Comparison of ENCODE assay signal across 16 cellular contexts in the genomic region with DNA sequence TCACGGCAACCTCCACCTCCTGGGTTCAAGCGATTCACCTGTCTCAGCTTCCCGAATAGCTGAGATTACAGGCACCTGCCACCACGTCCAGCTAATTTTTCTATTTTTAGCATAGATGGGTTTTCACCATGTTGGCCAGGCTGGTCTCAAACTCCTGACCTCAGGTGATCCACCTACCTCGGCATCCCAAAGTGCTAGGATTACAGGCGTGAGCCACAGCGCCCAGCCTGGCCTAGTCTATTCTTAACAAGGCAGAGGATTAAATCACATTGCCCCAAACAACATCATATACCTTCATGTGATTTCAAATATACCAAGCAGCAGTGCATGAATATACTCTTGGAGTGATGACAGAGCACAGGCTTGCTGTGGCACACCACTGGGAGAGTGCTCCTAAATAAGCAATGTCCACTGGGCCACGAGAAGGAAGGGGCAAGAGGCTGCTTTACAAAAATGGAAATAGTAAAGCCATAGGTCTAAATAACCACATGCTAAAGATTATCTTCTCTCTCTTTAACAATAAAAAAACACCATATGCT.
DNase-seq lines count a peak whose midpoint lies in the region; ATAC-seq and TF ChIP-seq lines count a peak whose summit lies in the region.
"Had no signal": no experiment of that assay in that cellular context is flagged by ENCODE, and none has a peak within 500 bp of the region (broad histone marks: within the 10 kb centered on the region; RNA-seq: fewer than 3 reads in every experiment).

No MANE protein-coding gene starts in this region.

- POLR2A ChIA-PET in T-cell (lab: Charles Lee) = interaction anchor here (0.6 to 1.1 kb wide), 2 partner anchors 12 to 80 kb away, joined by 3 read pairs; no protein-coding TSS in a partner anchor

- H3K27ac ChIP-seq in gastroesophageal sphincter = peak overlapping the region; percentile 86 to 98 (median 91)
- peak overlapping the region; percentile 88 for H3K27ac ChIP-seq in suprapubic skin
- H3K27ac ChIP-seq in ovary = peak overlapping the region in 1 of 2 donors; percentile 83
- H3K27ac ChIP-seq: brain microvascular endothelial cell, foreskin keratinocyte had no signal

- 88 to 91% methylated on average over 4 to 8 of the region's 8 CpGs for WGBS in gastroesophageal sphincter (ENCODE audit: low coverage in 1 of 2), 2 donors
- WGBS in suprapubic skin = 95% methylated on average over 8 of the region's 8 CpGs
- WGBS in ovary, 3 donors = 93 to 95% (median 95%) methylated on average over 8 of the region's 8 CpGs

- CTCF ChIA-PET in T-cell (lab: Charles Lee) = interaction anchor here in 1 of 2 donors (1.7 to 3.8 kb wide), 3 partner anchors 35 to 147 kb away, joined by 5 to 32 read pairs (median 14); partner anchors contain the start of gene ARMC12

- H3K4me3 ChIP-seq in gastroesophageal sphincter = no peak overlapping the region
- H3K4me3 ChIP-seq in suprapubic skin = no peak overlapping the region
- no peak overlapping the region for H3K4me3 ChIP-seq in ovary
- H3K4me3 ChIP-seq: A549, upper lobe of right lung had no signal

- TF ChIP-seq EP300 in gastroesophageal sphincter (IDR thresholded peaks at IDR 0.05) (no peak), suprapubic skin (IDR thresholded peaks at IDR 0.05) (no peak), ovary (IDR thresholded peaks at IDR 0.05) (no peak)

- intact Hi-C loops in ovary (cut with DNase I) = loop anchor here in 2 of 4 donors (2.0 to 10.0 kb wide), 3 partner anchors 64 to 144 kb away; partner anchors contain the start of gene FKBP5 (in 1 of the 2)

- no peak for TF ChIP-seq CTCF in gastroesophageal sphincter (IDR thresholded peaks at IDR 0.05)
- no peak for TF ChIP-seq CTCF in suprapubic skin (IDR thresholded peaks at IDR 0.05)
- no peak for TF ChIP-seq CTCF in ovary (IDR thresholded peaks at IDR 0.05)

- peak overlapping the region; percentile 86 for H3K27ac Mint-ChIP-seq in activated T-cell treated with anti-CD3 and anti-CD28 coated beads, Interleukin-2, amount 50 U/mL, for 24 hours
- H3K27ac Mint-ChIP-seq in T-cell = peak overlapping the region; percentile 84 to 92
- H3K27ac Mint-ChIP-seq: activated T-helper 1 cell treated with anti-CD3 and anti-CD28 coated beads, Interleukin-12 subunit alpha, Interleukin-12 subunit beta, Interleukin-2, Interleukin-4 antibody, amounts not matched to agents 30 ng/mL and 10 ng/mL and 1 ng/mL, durations not matched to agents 14 hours and 24 hours and 36 hours had no signal

- peaks cover 85% of the 10 kb centered on the region for H3K4me1 Mint-ChIP-seq in activated T-cell treated with anti-CD3 and anti-CD28 coated beads, Interleukin-2, amount 50 U/mL, for 24 hours (ENCODE audit: low read depth)
- peaks cover 90 to 93% (median 93%) of the 10 kb centered on the region in 3 donors for H3K4me1 Mint-ChIP-seq in T-cell

- H3K9me3 ChIP-seq in gastroesophageal sphincter (no peaks in the 10 kb centered on the region), suprapubic skin (no peaks in the 10 kb centered on the region), ovary (no peaks in the 10 kb centered on the region)
- H3K9me3 ChIP-seq: A549, upper lobe of right lung had no signal

- no peak for DNase-seq in activated T-cell treated with anti-CD3 and anti-CD28 coated beads, Interleukin-2, amount 50 U/mL, for 24 hours
- no peak for DNase-seq in activated T-cell treated with anti-CD3 and anti-CD28 coated beads, Interleukin-2, amount 50 U/mL, for 1 hour
- DNase-seq in T-cell = no peak
- DNase-seq in suprapubic skin (ENCODE audit: low spot score in 2 of 2) = no peak
- no peak for DNase-seq in ovary
- DNase-seq in G401 (ENCODE audit: low spot score) = no peak
- DNase-seq in NCI-H1105 (lab: John Stamatoyannopoulos, UW) = no peak
- DNase-seq: activated CD4-positive, alpha-beta T cell treated with anti-CD3 and anti-CD28 coated beads, Interleukin-2, amount 10 ng/mL, durations not matched to agents 24 days and 14 days; brain microvascular endothelial cell; foreskin keratinocyte; NCI-H2029 treated with DMSO at 0.1 percent for 48 hours; NCI-H82; upper lobe of right lung had no signal

- peaks cover 78 to 100% (median 79%) of the 10 kb centered on the region in 3 donors for H3K4me1 ChIP-seq in gastroesophageal sphincter
- peaks cover 100% of the 10 kb centered on the region for H3K4me1 ChIP-seq in suprapubic skin
- peaks cover 27% of the 10 kb centered on the region for H3K4me1 ChIP-seq in ovary (ENCODE audit: insufficient read depth)
- H3K4me1 ChIP-seq: A549 had no signal

- H3K36me3 ChIP-seq in gastroesophageal sphincter (peaks cover 29 to 76% of the 10 kb centered on the region in 2 donors), suprapubic skin (peaks cover 75% of the 10 kb centered on the region), ovary (no peaks in the 10 kb centered on the region)

- peaks cover 93% of the 10 kb centered on the region for H3K36me3 Mint-ChIP-seq in activated T-cell treated with anti-CD3 and anti-CD28 coated beads, Interleukin-2, amount 50 U/mL, for 24 hours (ENCODE audit: low read depth)
- peaks cover 57% of the 10 kb centered on the region for H3K36me3 Mint-ChIP-seq in T-cell

- no peaks in the 10 kb centered on the region for H3K27me3 Mint-ChIP-seq in activated T-cell treated with anti-CD3 and anti-CD28 coated beads, Interleukin-2, amount 50 U/mL, for 24 hours
- no peaks in the 10 kb centered on the region for H3K27me3 Mint-ChIP-seq in T-cell
- H3K27me3 Mint-ChIP-seq: activated CD4-positive, alpha-beta T cell treated with anti-CD3 and anti-CD28 coated beads, Interleukin-2, amount 10 ng/mL, durations not matched to agents 24 days and 14 days had no signal

- in situ Hi-C loops in G401 (cut with HindIII; ENCODE audit: low sequenced_read_pairs) = no loop called here

- no peaks in the 10 kb centered on the region for H3K27me3 ChIP-seq in gastroesophageal sphincter
- no peaks in the 10 kb centered on the region for H3K27me3 ChIP-seq in suprapubic skin
- H3K27me3 ChIP-seq in ovary = no peaks in the 10 kb centered on the region
- H3K27me3 ChIP-seq: brain microvascular endothelial cell, foreskin keratinocyte, upper lobe of right lung had no signal

- H3K4me3 Mint-ChIP-seq in activated T-cell treated with anti-CD3 and anti-CD28 coated beads, Interleukin-2, amount 50 U/mL, for 24 hours = no peak overlapping the region
- H3K4me3 Mint-ChIP-seq in T-cell = peak overlapping the region in 1 of 3 donors; percentile 67
- H3K4me3 Mint-ChIP-seq: activated CD4-positive, alpha-beta T cell treated with anti-CD3 and anti-CD28 coated beads, Interleukin-2, amount 10 ng/mL, durations not matched to agents 24 days and 14 days; activated T-helper 1 cell treated with anti-CD3 and anti-CD28 coated beads, Interleukin-12 subunit alpha, Interleukin-12 subunit beta, Interleukin-2, Interleukin-4 antibody, amounts not matched to agents 30 ng/mL and 10 ng/mL and 1 ng/mL, durations not matched to agents 14 hours and 24 hours and 36 hours had no signal

- ATAC-seq in T-cell (replicated peaks in 1 of 4) (no peak), gastroesophageal sphincter (no peak)
- ATAC-seq: A549, foreskin keratinocyte had no signal

- TF ChIP-seq POLR2A in gastroesophageal sphincter (IDR thresholded peaks at IDR 0.05) = no peak
- no peak for TF ChIP-seq POLR2A in suprapubic skin (IDR thresholded peaks at IDR 0.05)
- TF ChIP-seq POLR2A in ovary (IDR thresholded peaks at IDR 0.05) = no peak

- no peaks in the 10 kb centered on the region for H3K9me3 Mint-ChIP-seq in activated T-cell treated with anti-CD3 and anti-CD28 coated beads, Interleukin-2, amount 50 U/mL, for 24 hours
- H3K9me3 Mint-ChIP-seq in T-cell = no peaks in the 10 kb centered on the region
- H3K9me3 Mint-ChIP-seq: activated CD4-positive, alpha-beta T cell treated with anti-CD3 and anti-CD28 coated beads, Interleukin-2, amount 10 ng/mL, durations not matched to agents 24 days and 14 days; activated T-helper 1 cell treated with anti-CD3 and anti-CD28 coated beads, Interleukin-12 subunit alpha, Interleukin-12 subunit beta, Interleukin-2, Interleukin-4 antibody, amounts not matched to agents 30 ng/mL and 10 ng/mL and 1 ng/mL, durations not matched to agents 14 hours and 24 hours and 36 hours had no signal
